In the genomic region with DNA sequence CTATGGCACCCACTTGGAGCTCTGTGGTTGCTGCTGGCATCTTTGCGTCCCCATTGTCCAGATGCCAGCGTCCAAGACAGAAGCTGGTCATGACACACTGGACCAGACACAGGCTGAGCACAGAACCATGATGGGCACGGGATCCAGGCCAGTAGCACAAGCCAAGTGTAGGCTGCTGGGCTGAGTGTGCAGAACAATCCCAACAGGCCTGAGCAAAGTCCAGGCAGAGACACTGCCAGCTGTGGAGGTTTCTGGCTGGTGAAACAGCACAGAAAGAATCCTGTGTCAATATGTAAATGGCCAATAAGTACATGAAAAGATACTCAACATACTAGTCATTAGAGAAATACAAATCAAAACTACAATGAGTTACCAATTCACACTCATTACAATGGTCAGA, we compare ENCODE assay signal across 32 cellular contexts.
"Had no signal": no experiment of that assay in that cellular context is flagged by ENCODE, and none has a peak within 500 bp of the region (broad histone marks: within the 10 kb centered on the region; RNA-seq: fewer than 3 reads in every experiment).

No MANE protein-coding gene starts in this region.

- H3K4me3 ChIP-seq: ovary, psoas muscle, skin epidermis, smooth muscle cell, spleen, stomach, thoracic aorta, thyroid gland, tibial nerve, upper lobe of left lung, uterus had no signal

- H3K4me1 Mint-ChIP-seq: naive B cell; naive thymus-derived CD8-positive, alpha-beta T cell; nephron progenitor cell; neural crest cell; stimulated activated memory B cell treated with anti-CD40 and anti-IgM and Interleukin-4, amounts not matched to agents 10 μg/mL and 1 μg/mL and 100 μg/mL, for 72 hours had no signal

- H3K36me3 Mint-ChIP-seq: naive B cell; naive thymus-derived CD8-positive, alpha-beta T cell; natural killer cell treated with Interleukin-12 subunit alpha and Interleukin-12 subunit beta and Interleukin-15 and Interleukin-18, amount 100 ng/mL, for 72 hours; stimulated activated memory B cell treated with anti-CD40 and anti-IgM and Interleukin-4, amounts not matched to agents 10 μg/mL and 1 μg/mL and 100 μg/mL, for 72 hours had no signal

- H3K36me3 ChIP-seq: neutrophil, ovary, spleen, stomach, thoracic aorta, thyroid gland, tibial nerve, upper lobe of left lung, uterus had no signal

- H3K4me1 ChIP-seq: parathyroid adenoma, psoas muscle, spleen, stomach, thyroid gland, tibial nerve, upper lobe of left lung, uterus had no signal

- H3K27me3 ChIP-seq: neutrophil, ovary, spleen, stomach, thyroid gland, tibial nerve, upper lobe of left lung, uterus had no signal

- H3K27ac Mint-ChIP-seq: naive thymus-derived CD8-positive, alpha-beta T cell; natural killer cell treated with Interleukin-12 subunit alpha and Interleukin-12 subunit beta and Interleukin-15 and Interleukin-18, amount 100 ng/mL, for 72 hours; nephron progenitor cell; progenitor cell of endocrine pancreas; stimulated activated memory B cell treated with anti-CD40 and anti-IgM and Interleukin-4, amounts not matched to agents 10 μg/mL and 1 μg/mL and 100 μg/mL, for 72 hours; stimulated activated naive CD8-positive, alpha-beta T cell treated with anti-CD3 and anti-CD28 coated beads, Interleukin-15, Interleukin-2, amounts not matched to agents 100 ng/mL and 50 ng/mL, for 24 hours had no signal

- DNase-seq: naive B cell; naive thymus-derived CD8-positive, alpha-beta T cell; nephron progenitor cell; nucleus accumbens; ovary; posterior cingulate gyrus; psoas muscle; right cardiac atrium; spleen; stimulated activated CD4-positive, alpha-beta T cell treated with anti-CD3 and anti-CD28 coated beads, Interleukin-12 subunit alpha, Interleukin-12 subunit beta, amount 100 ng/mL, for 4 hours; stimulated activated CD4-positive, alpha-beta T cell treated with anti-CD3 and anti-CD28 coated beads, Interleukin-1b, Interleukin-23, amount 100 ng/mL, for 48 hours; stimulated activated CD4-positive, alpha-beta T cell treated with anti-CD3 and anti-CD28 coated beads, Interleukin-4, amount 100 ng/mL, for 1 hour; stimulated activated CD4-positive, alpha-beta T cell treated with anti-CD3 and anti-CD28 coated beads, Interleukin-4, amount 100 ng/mL, for 4 hours; stimulated activated CD8-positive, alpha-beta memory T cell treated with anti-CD3 and anti-CD28 coated beads, Interleukin-4, amount 100 ng/mL, for 48 hours; stimulated activated naive CD4-positive, alpha-beta T cell treated with Interleukin-2 at 50 U/mL for 16 hours; stomach; thyroid gland; trophoblast cell; upper lobe of left lung; uterus had no signal

- H3K79me2 ChIP-seq: parathyroid adenoma had no signal

- H3K9me3 ChIP-seq: neutrophil, ovary, thoracic aorta, thyroid gland, uterus had no signal

- H3K9ac ChIP-seq: parathyroid adenoma had no signal

- H3K27ac ChIP-seq: neutrophil, ovary, parathyroid adenoma, psoas muscle, skin epidermis, spleen, stomach, thoracic aorta, thyroid gland, tibial nerve, upper lobe of left lung, uterus had no signal

- H2AFZ ChIP-seq: parathyroid adenoma had no signal

- H3K4me2 ChIP-seq: smooth muscle cell had no signal

- ATAC-seq: naive thymus-derived CD8-positive, alpha-beta T cell; psoas muscle; right cardiac atrium; sciatic nerve; stimulated activated memory B cell treated with anti-CD40 and anti-IgM and Interleukin-4, amounts not matched to agents 10 μg/mL and 1 μg/mL and 100 μg/mL, for 72 hours had no signal

- H3K27me3 Mint-ChIP-seq: naive B cell; naive thymus-derived CD8-positive, alpha-beta T cell; natural killer cell treated with Interleukin-12 subunit alpha and Interleukin-12 subunit beta and Interleukin-15 and Interleukin-18, amount 100 ng/mL, for 72 hours; progenitor cell of endocrine pancreas; stimulated activated memory B cell treated with anti-CD40 and anti-IgM and Interleukin-4, amounts not matched to agents 10 μg/mL and 1 μg/mL and 100 μg/mL, for 72 hours; stimulated activated naive CD8-positive, alpha-beta T cell treated with anti-CD3 and anti-CD28 coated beads, Interleukin-15, Interleukin-2, amounts not matched to agents 100 ng/mL and 50 ng/mL, for 24 hours had no signal

- H3K9me3 Mint-ChIP-seq: nephron progenitor cell; stimulated activated naive CD8-positive, alpha-beta T cell treated with anti-CD3 and anti-CD28 coated beads, Interleukin-15, Interleukin-2, amounts not matched to agents 100 ng/mL and 50 ng/mL, for 24 hours had no signal

- H3K4me3 Mint-ChIP-seq: naive thymus-derived CD8-positive, alpha-beta T cell; natural killer cell treated with Interleukin-12 subunit alpha and Interleukin-12 subunit beta and Interleukin-15 and Interleukin-18, amount 100 ng/mL, for 72 hours; nephron progenitor cell; neural crest cell; stimulated activated memory B cell treated with anti-CD40 and anti-IgM and Interleukin-4, amounts not matched to agents 10 μg/mL and 1 μg/mL and 100 μg/mL, for 72 hours; stimulated activated naive CD8-positive, alpha-beta T cell treated with anti-CD3 and anti-CD28 coated beads, Interleukin-15, Interleukin-2, amounts not matched to agents 100 ng/mL and 50 ng/mL, for 24 hours had no signal
